In the genomic region with DNA sequence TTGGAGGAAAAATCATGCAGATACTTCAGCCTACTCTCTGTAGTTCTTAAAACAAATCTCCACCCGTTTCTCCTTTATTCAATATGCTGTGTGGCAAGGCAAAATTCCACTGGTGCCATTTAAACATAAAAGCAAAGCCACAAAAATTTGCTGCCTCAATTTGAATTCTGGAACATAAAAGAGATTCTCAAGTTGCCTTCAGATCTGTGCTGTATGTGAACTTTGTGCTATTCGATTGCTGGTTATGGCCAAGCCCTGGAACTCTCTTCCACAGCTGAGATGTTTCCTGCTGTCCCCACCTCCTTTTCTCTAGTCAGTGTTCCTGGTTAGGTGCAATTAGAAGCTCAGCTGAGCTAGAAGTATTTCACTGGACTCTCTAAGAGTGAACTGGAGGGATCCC, we compare ENCODE assay signal across 20 cellular contexts.
DNase-seq lines count a peak whose midpoint lies in the region; ATAC-seq and TF ChIP-seq lines count a peak whose summit lies in the region.
"Had no signal": no experiment of that assay in that cellular context is flagged by ENCODE, and none has a peak within 500 bp of the region (broad histone marks: within the 10 kb centered on the region; RNA-seq: fewer than 3 reads in every experiment).

No MANE protein-coding gene starts in this region.

- no peaks in the 10 kb centered on the region for H3K4me1 Mint-ChIP-seq in neural progenitor cell
- H3K4me1 Mint-ChIP-seq: CD8-positive, alpha-beta memory T cell had no signal

- H3K36me3 ChIP-seq in GM23248 (ENCODE audit: low read depth): no peaks in the 10 kb centered on the region
- no peaks in the 10 kb centered on the region for H3K36me3 ChIP-seq in neural progenitor cell
- H3K36me3 ChIP-seq in smooth muscle cell (ENCODE audit: low read depth): no peaks in the 10 kb centered on the region
- H3K36me3 ChIP-seq in MM.1S (replicated peaks; ENCODE audit: insufficient read depth, low read length): no peaks in the 10 kb centered on the region
- H3K36me3 ChIP-seq: BLaER1 treated with 17β-estradiol and CSF1 and Interleukin-3, amounts not matched to agents 10 nM and 100 nM had no signal

- no peak overlapping the region for H3K27ac Mint-ChIP-seq in neural progenitor cell
- H3K27ac Mint-ChIP-seq: CD8-positive, alpha-beta memory T cell had no signal

- H3K27me3 Mint-ChIP-seq in neural progenitor cell (ENCODE audit: insufficient read depth, low read depth): peaks cover 3% of the 10 kb centered on the region
- H3K27me3 Mint-ChIP-seq: CD8-positive, alpha-beta memory T cell had no signal

- in situ Hi-C loops in GM23248 (cut with MboI): no loop called here
- in situ Hi-C loops in astrocyte of the spinal cord (cut with HindIII; ENCODE audit: low sequenced_read_pairs): no loop called here

- 1 to 6% methylated on average over 2 of the region's 2 CpGs for WGBS in GM23248 (ENCODE audit: low coverage in 1 of 2, low lambda C conversion rate in 2 of 2, missing lambda C conversion rate in 2 of 2), 2 experiments
- WGBS in smooth muscle cell (ENCODE audit: low lambda C conversion rate): 31% methylated on average over 2 of the region's 2 CpGs

- H3F3A ChIP-seq in GM23248 (ENCODE audit: insufficient read depth) (no peaks in the 10 kb centered on the region), neural progenitor cell (ENCODE audit: low read depth) (no peaks in the 10 kb centered on the region), smooth muscle cell (ENCODE audit: low read depth) (no peaks in the 10 kb centered on the region), MM.1S (ENCODE audit: insufficient read depth, low read length) (no peaks in the 10 kb centered on the region)

- H3K27me3 ChIP-seq in GM23248 (replicated peaks; ENCODE audit: insufficient read depth): peaks cover 15% of the 10 kb centered on the region
- no peaks in the 10 kb centered on the region for H3K27me3 ChIP-seq in neural progenitor cell
- no peaks in the 10 kb centered on the region for H3K27me3 ChIP-seq in smooth muscle cell (ENCODE audit: low read depth)
- H3K27me3 ChIP-seq in MM.1S (replicated peaks; ENCODE audit: insufficient read depth, low read length): no peaks in the 10 kb centered on the region
- H3K27me3 ChIP-seq: BLaER1 treated with 17β-estradiol and CSF1 and Interleukin-3, amounts not matched to agents 10 nM and 100 nM had no signal

- H4K20me1 ChIP-seq in GM23248 (ENCODE audit: insufficient read depth): no peaks in the 10 kb centered on the region
- no peaks in the 10 kb centered on the region for H4K20me1 ChIP-seq in neural progenitor cell (ENCODE audit: low read depth)
- no peaks in the 10 kb centered on the region for H4K20me1 ChIP-seq in smooth muscle cell (ENCODE audit: low read depth)
- no peaks in the 10 kb centered on the region for H4K20me1 ChIP-seq in MM.1S (ENCODE audit: insufficient read depth, low read length)
- H4K20me1 ChIP-seq: BLaER1 treated with 17β-estradiol and CSF1 and Interleukin-3, amounts not matched to agents 10 nM and 100 nM had no signal

- TF ChIP-seq CTCF in astrocyte of the spinal cord (IDR thresholded peaks at IDR 0.05; ENCODE audit: low read depth, low read length) (no peak), neural progenitor cell (IDR thresholded peaks at IDR 0.05) (no peak), smooth muscle cell (IDR thresholded peaks at IDR 0.05; ENCODE audit: borderline replicate concordance, insufficient read depth, poor library complexity, severe bottlenecking) (no peak), MM.1S (IDR thresholded peaks at IDR 0.05; ENCODE audit: low read length) (no peak)

- H3K4me2 ChIP-seq in GM23248 (ENCODE audit: unreplicated experiment) (no peak overlapping the region), neural progenitor cell (no peak overlapping the region), smooth muscle cell (peak overlapping the region; percentile 11), MM.1S (ENCODE audit: low read depth, low read length) (no peak overlapping the region)
- H3K4me2 ChIP-seq: A549; BLaER1 treated with 17β-estradiol and CSF1 and Interleukin-3, amounts not matched to agents 10 nM and 100 nM had no signal

- H3K36me3 Mint-ChIP-seq in neural progenitor cell: no peaks in the 10 kb centered on the region
- H3K36me3 Mint-ChIP-seq: CD8-positive, alpha-beta memory T cell had no signal

- H3K27ac ChIP-seq in GM23248 (no peak overlapping the region), neural progenitor cell (no peak overlapping the region), smooth muscle cell (ENCODE audit: low read depth) (no peak overlapping the region), MM.1S (ENCODE audit: low read length) (no peak overlapping the region)
- H3K27ac ChIP-seq: A549; BLaER1 treated with 17β-estradiol and CSF1 and Interleukin-3, amounts not matched to agents 10 nM and 100 nM had no signal

- H3K9me3 ChIP-seq in GM23248 (ENCODE audit: low read depth): no peaks in the 10 kb centered on the region
- no peaks in the 10 kb centered on the region for H3K9me3 ChIP-seq in neural progenitor cell (ENCODE audit: low read depth)
- H3K9me3 ChIP-seq in smooth muscle cell (replicated peaks; ENCODE audit: low read depth): no peaks in the 10 kb centered on the region
- no peaks in the 10 kb centered on the region for H3K9me3 ChIP-seq in MM.1S (replicated peaks; ENCODE audit: insufficient read depth, low read length)

- H3K9ac ChIP-seq in GM23248: no peak overlapping the region
- no peak overlapping the region for H3K9ac ChIP-seq in neural progenitor cell
- H3K9ac ChIP-seq in smooth muscle cell (ENCODE audit: low read depth): no peak overlapping the region
- H3K9ac ChIP-seq in MM.1S (ENCODE audit: low read length): no peak overlapping the region
- H3K9ac ChIP-seq: BLaER1 treated with 17β-estradiol and CSF1 and Interleukin-3, amounts not matched to agents 10 nM and 100 nM had no signal

- ATAC-seq in HG03457 (IDR thresholded peaks at IDR 0.05; ENCODE audit: unreplicated experiment): no peak
- ATAC-seq: A549, HCT116 had no signal

- no peaks in the 10 kb centered on the region for H3K4me1 ChIP-seq in GM23248 (ENCODE audit: insufficient read depth)
- H3K4me1 ChIP-seq in neural progenitor cell: no peaks in the 10 kb centered on the region
- H3K4me1 ChIP-seq in smooth muscle cell (ENCODE audit: low read depth): no peaks in the 10 kb centered on the region
- no peaks in the 10 kb centered on the region for H3K4me1 ChIP-seq in MM.1S (ENCODE audit: low read length)
- H3K4me1 ChIP-seq: A549; BLaER1 treated with 17β-estradiol and CSF1 and Interleukin-3, amounts not matched to agents 10 nM and 100 nM had no signal

- no peak overlapping the region for H3K4me3 Mint-ChIP-seq in neural progenitor cell
- H3K4me3 Mint-ChIP-seq: CD8-positive, alpha-beta memory T cell had no signal

- H3K9me2 ChIP-seq in GM23248 (ENCODE audit: insufficient read depth) (no peaks in the 10 kb centered on the region), MM.1S (replicated peaks; ENCODE audit: insufficient read depth, low read length) (no peaks in the 10 kb centered on the region)

- H3K4me3 ChIP-seq in GM23248 (no peak overlapping the region), astrocyte of the spinal cord (ENCODE audit: low read depth, low read length) (no peak overlapping the region), neural progenitor cell (no peak overlapping the region), smooth muscle cell (no peak overlapping the region), MM.1S (ENCODE audit: low read length) (no peak overlapping the region)
- H3K4me3 ChIP-seq: A549; BLaER1 treated with 17β-estradiol and CSF1 and Interleukin-3, amounts not matched to agents 10 nM and 100 nM had no signal

- no peaks in the 10 kb centered on the region for H3K79me2 ChIP-seq in GM23248 (ENCODE audit: insufficient read depth)
- no peaks in the 10 kb centered on the region for H3K79me2 ChIP-seq in neural progenitor cell (ENCODE audit: low read depth)
- no peaks in the 10 kb centered on the region for H3K79me2 ChIP-seq in smooth muscle cell (ENCODE audit: low read depth)
- H3K79me2 ChIP-seq in MM.1S (ENCODE audit: low read length): no peaks in the 10 kb centered on the region

- DNase-seq in GM23248 (peak; percentile 16), astrocyte of the spinal cord (ENCODE audit: low read depth, low spot score) (peak; percentile 75), neural progenitor cell (ENCODE audit: low spot score) (no peak), smooth muscle cell (lab: John Stamatoyannopoulos, UW; ENCODE audit: unreplicated experiment) (no peak), HuH-7 (ENCODE audit: low spot score) (no peak), MM.1S (no peak)
- DNase-seq: CD8-positive, alpha-beta memory T cell; DMS53; GOT3; KBM-7; NCI-H1417; NCI-H187 treated with DMSO at 0.1 percent for 48 hours; NCI-H2227 treated with DMSO at 0.1 percent for 48 hours; NCI-H510A treated with DMSO at 0.1 percent for 48 hours; NCI-H774; Right ventricle myocardium superior had no signal

- no peak overlapping the region for H2AFZ ChIP-seq in GM23248
- H2AFZ ChIP-seq in neural progenitor cell (replicated peaks): peak overlapping the region; percentile 63
- peak overlapping the region; percentile 70 for H2AFZ ChIP-seq in smooth muscle cell (ENCODE audit: low read depth)
- no peak overlapping the region for H2AFZ ChIP-seq in MM.1S (ENCODE audit: low read length)

- peaks cover 10% of the 10 kb centered on the region for H3K9me3 Mint-ChIP-seq in neural progenitor cell

Comparison
In these comparisons a context has a peak if more than half of its experiments do, and no peak if none do; other contexts are left out.
1. DNase-seq: peak in GM23248 (single experiment) and astrocyte of the spinal cord (single experiment); none in neural progenitor cell (single experiment), smooth muscle cell (single experiment), HuH-7 (single experiment) and MM.1S (single experiment).
2. H2AFZ ChIP-seq: peak in neural progenitor cell (single experiment) and smooth muscle cell (single experiment); none in GM23248 (single experiment) and MM.1S (single experiment).